In the genomic region with DNA sequence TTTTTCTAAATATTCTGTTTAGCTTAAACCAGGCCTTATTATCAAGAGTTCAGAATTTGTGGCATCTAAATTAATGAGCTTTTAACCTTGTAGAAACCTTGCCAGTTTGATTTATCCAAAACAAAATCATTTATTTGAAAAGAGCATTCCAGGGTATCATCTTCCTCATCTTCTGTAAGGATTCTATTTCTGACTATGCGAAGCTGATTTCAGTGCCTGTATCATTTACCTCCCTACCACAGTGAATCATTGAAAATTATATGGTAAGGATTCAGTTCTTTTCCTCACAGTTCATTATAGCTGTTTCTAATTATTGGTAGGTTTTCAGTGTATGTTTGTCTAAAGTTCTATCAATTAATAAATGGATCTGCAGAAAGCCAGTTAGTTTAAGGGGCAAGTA, we compare ENCODE assay signal across 22 cellular contexts.
A peak's percentile ranks its signal among the peaks of the same experiment; 100 is the strongest.
DNase-seq lines count a peak whose midpoint lies in the region; ATAC-seq and TF ChIP-seq lines count a peak whose summit lies in the region.
"Had no signal": no experiment of that assay in that cellular context is flagged by ENCODE, and none has a peak within 500 bp of the region (broad histone marks: within the 10 kb centered on the region; RNA-seq: fewer than 3 reads in every experiment).

No MANE protein-coding gene starts in this region.

- TF ChIP-seq RAD21 in SK-N-SH (IDR thresholded peaks at IDR 0.05; ENCODE audit: low read length), result no peak

- H3K27ac ChIP-seq in SK-N-SH (ENCODE audit: low read depth in 2 of 2, low read length in 1 of 2) (no peak overlapping the region), hepatocyte (peak overlapping the region; percentile 20)
- H3K27ac ChIP-seq: 22Rv1, C4-2B had no signal

- H3K4me1 ChIP-seq in SK-N-SH (ENCODE audit: control insufficient read depth in 1 of 2, insufficient read depth in 2 of 2, low read depth in 1 of 2, low read length in 1 of 2) (peaks cover 7 to 41% of the 10 kb centered on the region in 2 experiments; a peak in 3 of 4 replicates), hepatocyte (ENCODE audit: insufficient read depth) (peaks cover 14% of the 10 kb centered on the region), skeletal muscle satellite cell (ENCODE audit: control insufficient read depth, insufficient read depth, low read length) (peaks cover 48% of the 10 kb centered on the region)
- H3K4me1 ChIP-seq: Caco-2, HAP-1 had no signal

- no peak overlapping the region for H3K4me3 ChIP-seq in SK-N-SH (ENCODE audit: low read depth in 2 of 2, low read length in 1 of 2)
- H3K4me3 ChIP-seq in hepatocyte, result no peak overlapping the region
- H3K4me3 ChIP-seq in skeletal muscle satellite cell (ENCODE audit: low read length), result no peak overlapping the region
- H3K4me3 ChIP-seq: HAP-1 had no signal

- TF ChIP-seq CTCF in SK-N-SH (IDR thresholded peaks at IDR 0.05) (no peak), hepatocyte (IDR thresholded peaks at IDR 0.05; ENCODE audit: poor library complexity) (no peak)

- H3K36me3 ChIP-seq in SK-N-SH (replicated peaks in 1 of 2; ENCODE audit: control insufficient read depth in 1 of 2, insufficient read depth in 2 of 2, low read length in 1 of 2) (peaks cover 4 to 24% of the 10 kb centered on the region in 2 experiments), hepatocyte (replicated peaks; ENCODE audit: insufficient read depth, low read depth) (no peaks in the 10 kb centered on the region), skeletal muscle satellite cell (ENCODE audit: insufficient read depth, low read length) (peaks cover 22% of the 10 kb centered on the region)
- H3K36me3 ChIP-seq: HAP-1 had no signal

- DNase-seq in SK-N-SH (no peak), hepatocyte (ENCODE audit: low spot score) (no peak), T-helper 2 cell (no peak)
- DNase-seq in activated T-cell treated with anti-CD3 and anti-CD28 coated beads, Interleukin-2, amount 50 U/mL, for 72 hours, result no peak
- DNase-seq in natural killer cell treated with Interleukin-12 subunit alpha and Interleukin-12 subunit beta and Interleukin-15 and Interleukin-18, amount 100 ng/mL, for 72 hours (ENCODE audit: low spot score), result no peak
- DNase-seq: Caco-2; CD8-positive, alpha-beta T cell; GOT3; HFFc6; KBM-7; MV-4-11; NCI-H1105 treated with DMSO at 0.1 percent for 48 hours; NCI-H2029 treated with DMSO at 0.1 percent for 48 hours; NCI-H526 treated with DMSO at 0.1 percent for 48 hours; RPMI8226; SHP77 had no signal

- peak; percentile 56 for ATAC-seq in SK-N-SH treated with all-trans-retinoic acid at 6 μM for 48 hours
- no peak for ATAC-seq in activated T-cell treated with anti-CD3 and anti-CD28 coated beads, Interleukin-2, amount 50 U/mL, for 72 hours (replicated peaks in 1 of 2)
- no peak for ATAC-seq in natural killer cell treated with Interleukin-12 subunit alpha and Interleukin-12 subunit beta and Interleukin-15 and Interleukin-18, amount 100 ng/mL, for 72 hours
- ATAC-seq: CD8-positive, alpha-beta T cell had no signal

- no peak overlapping the region for H3K4me3 Mint-ChIP-seq in activated T-cell treated with anti-CD3 and anti-CD28 coated beads, Interleukin-2, amount 50 U/mL, for 72 hours
- no peak overlapping the region for H3K4me3 Mint-ChIP-seq in natural killer cell treated with Interleukin-12 subunit alpha and Interleukin-12 subunit beta and Interleukin-15 and Interleukin-18, amount 100 ng/mL, for 72 hours
- H3K4me3 Mint-ChIP-seq: B cell; CD8-positive, alpha-beta T cell; HFFc6 had no signal

- H3K9me3 ChIP-seq in SK-N-SH (no peaks in the 10 kb centered on the region), hepatocyte (ENCODE audit: low read depth) (no peaks in the 10 kb centered on the region), skeletal muscle satellite cell (replicated peaks; ENCODE audit: low read length) (no peaks in the 10 kb centered on the region)
- H3K9me3 ChIP-seq: Caco-2, HAP-1 had no signal

- peaks cover 17% of the 10 kb centered on the region for H3K4me1 Mint-ChIP-seq in activated T-cell treated with anti-CD3 and anti-CD28 coated beads, Interleukin-2, amount 50 U/mL, for 72 hours (ENCODE audit: low read depth)
- H3K4me1 Mint-ChIP-seq in natural killer cell treated with Interleukin-12 subunit alpha and Interleukin-12 subunit beta and Interleukin-15 and Interleukin-18, amount 100 ng/mL, for 72 hours (ENCODE audit: low read depth in 2 of 2), result no peaks in the 10 kb centered on the region
- H3K4me1 Mint-ChIP-seq: B cell had no signal

- 59% methylated on average over 1 of the region's 1 CpG for WGBS in SK-N-SH (ENCODE audit: low lambda C conversion rate)
- WGBS in hepatocyte (ENCODE audit: low lambda C conversion rate, missing lambda C conversion rate), result 78% methylated on average over 1 of the region's 1 CpG

- H3K79me2 ChIP-seq in SK-N-SH (ENCODE audit: insufficient read depth), result no peaks in the 10 kb centered on the region
- H3K79me2 ChIP-seq in hepatocyte, result no peaks in the 10 kb centered on the region

- H3K36me3 Mint-ChIP-seq in activated T-cell treated with anti-CD3 and anti-CD28 coated beads, Interleukin-2, amount 50 U/mL, for 72 hours (ENCODE audit: insufficient read depth in 2 of 2), result peaks cover 7% of the 10 kb centered on the region in 2 donors
- peaks cover 18% of the 10 kb centered on the region for H3K36me3 Mint-ChIP-seq in natural killer cell treated with Interleukin-12 subunit alpha and Interleukin-12 subunit beta and Interleukin-15 and Interleukin-18, amount 100 ng/mL, for 72 hours

- H3K9me2 ChIP-seq in SK-N-SH, result no peaks in the 10 kb centered on the region
- H3K9me2 ChIP-seq in hepatocyte (replicated peaks; ENCODE audit: insufficient read depth), result no peaks in the 10 kb centered on the region

- H2AFZ ChIP-seq in SK-N-SH (ENCODE audit: low read depth) (no peak overlapping the region), hepatocyte (no peak overlapping the region)

- H4K20me1 ChIP-seq in SK-N-SH (ENCODE audit: insufficient read depth) (no peaks in the 10 kb centered on the region), hepatocyte (ENCODE audit: insufficient read depth, poor library complexity, severe bottlenecking) (no peaks in the 10 kb centered on the region)

- no peaks in the 10 kb centered on the region for H3K9me3 Mint-ChIP-seq in activated T-cell treated with anti-CD3 and anti-CD28 coated beads, Interleukin-2, amount 50 U/mL, for 72 hours
- H3K9me3 Mint-ChIP-seq in natural killer cell treated with Interleukin-12 subunit alpha and Interleukin-12 subunit beta and Interleukin-15 and Interleukin-18, amount 100 ng/mL, for 72 hours, result no peaks in the 10 kb centered on the region
- H3K9me3 Mint-ChIP-seq: CD8-positive, alpha-beta T cell; HFFc6 had no signal

- no peak overlapping the region for H3K4me2 ChIP-seq in SK-N-SH
- H3K4me2 ChIP-seq in hepatocyte, result no peak overlapping the region
- H3K4me2 ChIP-seq in skeletal muscle satellite cell (ENCODE audit: low read length), result no peak overlapping the region

- no peak overlapping the region for H3K27ac Mint-ChIP-seq in activated T-cell treated with anti-CD3 and anti-CD28 coated beads, Interleukin-2, amount 50 U/mL, for 72 hours
- H3K27ac Mint-ChIP-seq in natural killer cell treated with Interleukin-12 subunit alpha and Interleukin-12 subunit beta and Interleukin-15 and Interleukin-18, amount 100 ng/mL, for 72 hours, result no peak overlapping the region
- H3K27ac Mint-ChIP-seq: B cell had no signal

- CTCF ChIA-PET in SK-N-SH (lab: Yijun Ruan, JAX), result interaction anchor here (1.5 to 3.9 kb wide), 2 partner anchors 10 to 216 kb away, joined by 3 to 9 read pairs; no protein-coding TSS in a partner anchor

- no peaks in the 10 kb centered on the region for H3K27me3 Mint-ChIP-seq in activated T-cell treated with anti-CD3 and anti-CD28 coated beads, Interleukin-2, amount 50 U/mL, for 72 hours (ENCODE audit: low read depth)
- no peaks in the 10 kb centered on the region for H3K27me3 Mint-ChIP-seq in natural killer cell treated with Interleukin-12 subunit alpha and Interleukin-12 subunit beta and Interleukin-15 and Interleukin-18, amount 100 ng/mL, for 72 hours
- H3K27me3 Mint-ChIP-seq: B cell had no signal

- POLR2A ChIA-PET in SK-N-SH (lab: Yijun Ruan, JAX), result no interaction called here

- TF ChIP-seq EP300 in SK-N-SH (IDR thresholded peaks at IDR 0.05; ENCODE audit: borderline replicate concordance in 1 of 2, low read depth in 1 of 2, low read length in 1 of 2), result no peak

- H3K27me3 ChIP-seq in SK-N-SH (ENCODE audit: insufficient read depth), result no peaks in the 10 kb centered on the region
- no peaks in the 10 kb centered on the region for H3K27me3 ChIP-seq in hepatocyte
- H3K27me3 ChIP-seq in skeletal muscle satellite cell (ENCODE audit: control insufficient read depth, insufficient read depth, low read length), result no peaks in the 10 kb centered on the region

- peaks cover 21% of the 10 kb centered on the region for H3F3A ChIP-seq in SK-N-SH (replicated peaks; ENCODE audit: insufficient read depth)

- no peak overlapping the region for H3K9ac ChIP-seq in SK-N-SH
- H3K9ac ChIP-seq in skeletal muscle satellite cell (ENCODE audit: low read depth, low read length), result peak overlapping the region; percentile 17

TF ChIP-seq in SK-N-SH treated with all-trans-retinoic acid at 6 μM for 48 hours, 23 proteins besides CTCF, POLR2A, EP300 and RAD21:
- TF ChIP-seq, protein P1, sequence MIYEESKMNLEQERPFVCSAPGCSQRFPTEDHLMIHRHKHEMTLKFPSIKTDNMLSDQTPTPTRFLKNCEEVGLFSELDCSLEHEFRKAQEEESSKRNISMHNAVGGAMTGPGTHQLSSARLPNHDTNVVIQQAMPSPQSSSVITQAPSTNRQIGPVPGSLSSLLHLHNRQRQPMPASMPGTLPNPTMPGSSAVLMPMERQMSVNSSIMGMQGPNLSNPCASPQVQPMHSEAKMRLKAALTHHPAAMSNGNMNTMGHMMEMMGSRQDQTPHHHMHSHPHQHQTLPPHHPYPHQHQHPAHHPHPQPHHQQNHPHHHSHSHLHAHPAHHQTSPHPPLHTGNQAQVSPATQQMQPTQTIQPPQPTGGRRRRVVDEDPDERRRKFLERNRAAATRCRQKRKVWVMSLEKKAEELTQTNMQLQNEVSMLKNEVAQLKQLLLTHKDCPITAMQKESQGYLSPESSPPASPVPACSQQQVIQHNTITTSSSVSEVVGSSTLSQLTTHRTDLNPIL (CRISPR knock-in tag; IDR thresholded peaks at IDR 0.05; ENCODE audit: low read depth), result no peak
- TF ChIP-seq ISL1 (CRISPR knock-in tag; IDR thresholded peaks at IDR 0.05), result peak; percentile 31

TF ChIP-seq in SK-N-SH, 30 proteins besides CTCF, POLR2A, EP300 and RAD21 (continues in another document):
- TF ChIP-seq, protein P2, sequence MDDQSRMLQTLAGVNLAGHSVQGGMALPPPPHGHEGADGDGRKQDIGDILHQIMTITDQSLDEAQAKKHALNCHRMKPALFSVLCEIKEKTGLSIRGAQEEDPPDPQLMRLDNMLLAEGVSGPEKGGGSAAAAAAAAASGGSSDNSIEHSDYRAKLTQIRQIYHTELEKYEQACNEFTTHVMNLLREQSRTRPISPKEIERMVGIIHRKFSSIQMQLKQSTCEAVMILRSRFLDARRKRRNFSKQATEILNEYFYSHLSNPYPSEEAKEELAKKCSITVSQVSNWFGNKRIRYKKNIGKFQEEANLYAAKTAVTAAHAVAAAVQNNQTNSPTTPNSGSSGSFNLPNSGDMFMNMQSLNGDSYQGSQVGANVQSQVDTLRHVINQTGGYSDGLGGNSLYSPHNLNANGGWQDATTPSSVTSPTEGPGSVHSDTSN (IDR thresholded peaks at IDR 0.05), result no peak
- TF ChIP-seq SIN3A (IDR thresholded peaks at IDR 0.05; ENCODE audit: borderline replicate concordance, low read depth, low read length), result no peak
- no peak for TF ChIP-seq TAF1 (IDR thresholded peaks at IDR 0.05; ENCODE audit: borderline replicate concordance, low read depth, low read length)
